21 cellular contexts compared by ENCODE assay signal in the genomic region with DNA sequence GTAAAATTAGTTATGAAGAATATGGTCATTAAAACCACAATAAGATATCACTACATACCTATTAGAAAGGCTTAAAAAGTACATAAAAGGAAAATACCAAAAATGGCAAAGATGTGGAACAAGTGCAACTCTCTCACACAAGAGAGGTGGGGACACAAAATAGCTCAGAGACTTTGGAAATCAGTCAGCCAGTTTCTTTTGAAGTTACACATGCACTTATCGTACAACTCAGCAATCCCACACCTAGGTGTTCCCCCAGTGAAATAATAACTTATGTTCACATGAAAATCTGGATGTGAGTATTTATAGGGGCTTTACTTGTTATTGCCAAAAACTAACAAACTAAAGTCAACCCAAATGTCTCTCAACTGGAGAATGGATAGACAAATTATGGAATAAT.
"Had no signal": no experiment of that assay in that cellular context is flagged by ENCODE, and none has a peak within 500 bp of the region (broad histone marks: within the 10 kb centered on the region; RNA-seq: fewer than 3 reads in every experiment).

No MANE protein-coding gene starts in this region.

- H3K79me2 ChIP-seq: parathyroid adenoma had no signal

- H3K9me3 Mint-ChIP-seq: immature natural killer cell, natural killer cell had no signal

- H3K36me3 Mint-ChIP-seq: immature natural killer cell, natural killer cell had no signal

- H3K4me1 ChIP-seq: parathyroid adenoma, thyroid gland had no signal

- H3K4me3 Mint-ChIP-seq: effector memory CD8-positive, alpha-beta T cell; immature natural killer cell; natural killer cell had no signal

- H3K27me3 ChIP-seq: neutrophil, right lobe of liver, stomach, thyroid gland had no signal

- ATAC-seq: effector memory CD8-positive, alpha-beta T cell; left ventricle myocardium superior; lower lobe of right lung; natural killer cell; right lobe of liver had no signal

- H3K9me3 ChIP-seq: lower lobe of right lung, neutrophil, right lobe of liver, stomach, thyroid gland had no signal

- H2AFZ ChIP-seq: parathyroid adenoma had no signal

- H3K9ac ChIP-seq: parathyroid adenoma had no signal

- H3K27me3 Mint-ChIP-seq: progenitor cell of endocrine pancreas had no signal

- H3K4me3 ChIP-seq: lower lobe of right lung, right lobe of liver, stomach, thyroid gland had no signal

- H3K36me3 ChIP-seq: lower lobe of right lung, neutrophil, right lobe of liver, stomach, thyroid gland had no signal

- H3K27ac Mint-ChIP-seq: effector memory CD8-positive, alpha-beta T cell; immature natural killer cell; natural killer cell; progenitor cell of endocrine pancreas had no signal

- DNase-seq: cortex of kidney; effector memory CD8-positive, alpha-beta T cell; hypothalamus; immature natural killer cell; islet precursor cell; left ventricle myocardium superior; lower lobe of right lung; natural killer cell; right lobe of liver; small intestine; stimulated activated CD4-positive, alpha-beta T cell treated with anti-CD3 and anti-CD28 coated beads, Interleukin-15, amount 100 ng/mL, for 24 hours; stimulated activated CD4-positive, alpha-beta T cell treated with anti-CD3 and anti-CD28 coated beads, Interleukin-2, amount 100 ng/mL, for 48 hours; stimulated activated naive CD4-positive, alpha-beta T cell treated with Interleukin-2 at 50 U/mL for 16 hours; stomach; thyroid gland; trophoblast cell had no signal

- FAIRE-seq: endometrium, frontal cortex, small intestine had no signal

- H3K27ac ChIP-seq: lower lobe of right lung, neutrophil, parathyroid adenoma, right lobe of liver, stomach, thyroid gland had no signal
